18 cellular contexts compared by ENCODE assay signal in genomic region chr6:107532707-107533106, GRCh38. TPM values are rescaled to one million over a fixed set of nuclear protein-coding genes. Genes with fewer than 3 reads are reported as not detected.
DNase-seq lines count a peak whose midpoint lies in the region; ATAC-seq and TF ChIP-seq lines count a peak whose summit lies in the region.
"Had no signal": no experiment of that assay in that cellular context is flagged by ENCODE, and none has a peak within 500 bp of the region (broad histone marks: within the 10 kb centered on the region; RNA-seq: fewer than 3 reads in every experiment).

No MANE protein-coding gene starts in this region.

- H3K27ac ChIP-seq in OCI-LY1 (ENCODE audit: low read depth, low read length, poor library complexity, severe bottlenecking) (peak overlapping the region; percentile 54), right cardiac atrium (ENCODE audit: low read length) (peak overlapping the region; percentile 43)
- H3K27ac ChIP-seq: A549 had no signal

- BruUV-seq in Calu3 (replicated peaks; lab: Mats Ljungman, UMichigan) = no TSS peak

- intact Hi-C loops in right cardiac atrium (cut with DNase I) = no loop called here
- intact Hi-C loops in sciatic nerve (cut with DNase I) = no loop called here
- intact Hi-C loops in Calu3 (cut with micrococcal nuclease; ENCODE audit: unreplicated experiment) = no loop called here

- H3K27ac Mint-ChIP-seq in Calu3 (ENCODE audit: unreplicated experiment) = no peak overlapping the region
- H3K27ac Mint-ChIP-seq: CD14-positive monocyte, IgD-negative memory B cell had no signal

- H3K9me3 Mint-ChIP-seq in Calu3 (ENCODE audit: low read depth, unreplicated experiment) = no peaks in the 10 kb centered on the region
- H3K9me3 Mint-ChIP-seq: IgD-negative memory B cell had no signal

- TF ChIP-seq CTCF in OCI-LY1 (IDR thresholded peaks at IDR 0.05; ENCODE audit: low read length) = no peak
- TF ChIP-seq CTCF in Calu3 (IDR thresholded peaks at IDR 0.05; ENCODE audit: unreplicated experiment) = no peak

- no peaks in the 10 kb centered on the region for H3K4me1 Mint-ChIP-seq in Calu3 (ENCODE audit: low read depth, unreplicated experiment)
- H3K4me1 Mint-ChIP-seq: CD14-positive monocyte, IgD-negative memory B cell had no signal

- H2AFZ ChIP-seq in OCI-LY1 (ENCODE audit: low read length) = no peak overlapping the region

- 56% methylated on average over 6 of the region's 6 CpGs for WGBS in right cardiac atrium

- no peaks in the 10 kb centered on the region for H4K20me1 ChIP-seq in OCI-LY1 (ENCODE audit: insufficient read depth, low read length)

- H3K9me2 ChIP-seq in OCI-LY1 (ENCODE audit: low read depth, low read length) = no peaks in the 10 kb centered on the region

- no peaks in the 10 kb centered on the region for H3K9me3 ChIP-seq in OCI-LY1 (ENCODE audit: low read length)
- H3K9me3 ChIP-seq in right cardiac atrium (ENCODE audit: control insufficient read depth, low read length) = no peaks in the 10 kb centered on the region
- H3K9me3 ChIP-seq: A549 had no signal

- no peak overlapping the region for H3K4me3 Mint-ChIP-seq in Calu3 (ENCODE audit: low read depth, unreplicated experiment)
- H3K4me3 Mint-ChIP-seq: CD14-positive monocyte, IgD-negative memory B cell had no signal

- no peak overlapping the region for H3K9ac ChIP-seq in OCI-LY1 (ENCODE audit: low read length)

- peaks cover 5% of the 10 kb centered on the region; the same call in 1 of the 2 replicates for H3F3A ChIP-seq in OCI-LY1 (ENCODE audit: insufficient read depth, low read length)

- DNase-seq in fibroblast of gingiva (ENCODE audit: low read depth) (peak; percentile 14), right cardiac atrium (peak; percentile 44 to 78 (median 71)), sciatic nerve (ENCODE audit: low spot score) (peak; percentile 68), Calu3 (no peak)
- no peak for DNase-seq in activated naive CD4-positive, alpha-beta T cell (lab: John Stamatoyannopoulos, UW)
- DNase-seq: COR-L47, HCEC 1CT, MV-4-11, NCI-H1417 treated with DMSO at 0.1 percent for 48 hours, NCI-H2029 treated with DMSO at 0.1 percent for 48 hours, NCI-H510A treated with DMSO at 0.1 percent for 48 hours had no signal

- H3K4me1 ChIP-seq in OCI-LY1 (ENCODE audit: insufficient read depth, low read length, severe bottlenecking) (peaks cover 61% of the 10 kb centered on the region), right cardiac atrium (ENCODE audit: control insufficient read depth, insufficient read depth, low read length) (peaks cover 2% of the 10 kb centered on the region)
- H3K4me1 ChIP-seq: A549 had no signal

- no peak overlapping the region for H3K4me2 ChIP-seq in OCI-LY1 (ENCODE audit: low read length)
- H3K4me2 ChIP-seq: A549 had no signal

- CTCF ChIA-PET in Calu3 (lab: Charles Lee) = interaction anchor here (0.7 kb wide), 1 partner anchor 171 kb away, joined by 4 read pairs; no protein-coding TSS in a partner anchor

- no peak overlapping the region for H3K4me3 ChIP-seq in OCI-LY1 (ENCODE audit: low read depth, low read length, poor library complexity, severe bottlenecking)
- H3K4me3 ChIP-seq in right cardiac atrium (ENCODE audit: low read length) = no peak overlapping the region
- H3K4me3 ChIP-seq: A549, GM12878 had no signal

- H3K27me3 ChIP-seq in OCI-LY1 (ENCODE audit: insufficient read depth, low read length) (no peaks in the 10 kb centered on the region), right cardiac atrium (ENCODE audit: control insufficient read depth, insufficient read depth) (no peaks in the 10 kb centered on the region)

- no peaks in the 10 kb centered on the region for H3K36me3 Mint-ChIP-seq in Calu3 (ENCODE audit: insufficient read depth, unreplicated experiment)
- H3K36me3 Mint-ChIP-seq: CD14-positive monocyte, IgD-negative memory B cell had no signal

- ATAC-seq in right cardiac atrium = peak; percentile 79 to 86
- ATAC-seq in sciatic nerve = peak; percentile 89
- ATAC-seq in HG03196 (IDR thresholded peaks at IDR 0.05; ENCODE audit: unreplicated experiment) = no peak
- no peak for ATAC-seq in HG03045 (IDR thresholded peaks at IDR 0.05; ENCODE audit: unreplicated experiment)
- ATAC-seq: A549, GM12878 had no signal

- H3K79me2 ChIP-seq in OCI-LY1 (ENCODE audit: insufficient read depth, low read length) = no peaks in the 10 kb centered on the region

- peaks cover 58% of the 10 kb centered on the region for H3K36me3 ChIP-seq in OCI-LY1 (ENCODE audit: insufficient read depth, low read length)

- no peaks in the 10 kb centered on the region for H3K27me3 Mint-ChIP-seq in Calu3 (ENCODE audit: unreplicated experiment)
- H3K27me3 Mint-ChIP-seq: IgD-negative memory B cell had no signal

RNA-seq across cellular contexts. Expression of gene SOBP, which starts 42.8 kb away (rescaled TPM):
- total RNA-seq in right cardiac atrium (10 to 100 TPM; 17.5 to 20.6 (median 18.5) TPM), sciatic nerve (18.5 TPM), Calu3 (2022) (1.6 and 1.7 TPM in 2 replicates)
- polyA plus RNA-seq in right cardiac atrium = 10.4 TPM
- polyA plus RNA-seq: CD14-positive monocyte had no signal

Comparison
In these comparisons a context has a peak if more than half of its experiments do, and no peak if none do; other contexts are left out.
1. DNase-seq: peak in fibroblast of gingiva (single experiment), right cardiac atrium (3 of 3) and sciatic nerve (single experiment); none in Calu3 (single experiment) and activated naive CD4-positive, alpha-beta T cell (0 of 4).
2. ATAC-seq: peak in right cardiac atrium (2 of 2) and sciatic nerve (single experiment); none in HG03196 (single experiment) and HG03045 (single experiment).